In genomic region chr16:50591209-50591608, GRCh38 we compare ENCODE assay signal across 27 cellular contexts. TPM values are rescaled to one million over a fixed set of nuclear protein-coding genes. Genes with fewer than 3 reads are reported as not detected.
DNase-seq lines count a peak whose midpoint lies in the region; ATAC-seq and TF ChIP-seq lines count a peak whose summit lies in the region.
"Had no signal": no experiment of that assay in that cellular context is flagged by ENCODE, and none has a peak within 500 bp of the region (broad histone marks: within the 10 kb centered on the region; RNA-seq: fewer than 3 reads in every experiment).

No MANE protein-coding gene starts in this region.

- H3K9me3 ChIP-seq in esophagus squamous epithelium: no peaks in the 10 kb centered on the region
- no peaks in the 10 kb centered on the region for H3K9me3 ChIP-seq in transverse colon
- H3K9me3 ChIP-seq: SJSA1 had no signal

- peaks cover 6% of the 10 kb centered on the region for H3K36me3 Mint-ChIP-seq in activated CD4-positive, alpha-beta T cell treated with anti-CD3 and anti-CD28 coated beads, Interleukin-2, amount 10 ng/mL, durations not matched to agents 7 days and 5 days (ENCODE audit: low read depth)
- peaks cover 22% of the 10 kb centered on the region for H3K36me3 Mint-ChIP-seq in nephron progenitor cell (ENCODE audit: low read depth)
- H3K36me3 Mint-ChIP-seq: T-cell had no signal

- no peaks in the 10 kb centered on the region for H3K36me3 ChIP-seq in esophagus squamous epithelium
- H3K36me3 ChIP-seq in transverse colon: no peaks in the 10 kb centered on the region
- H3K36me3 ChIP-seq: SJSA1 had no signal

- H3K4me3 ChIP-seq in esophagus squamous epithelium: no peak overlapping the region
- no peak overlapping the region for H3K4me3 ChIP-seq in transverse colon
- H3K4me3 ChIP-seq: SJSA1, skin epidermis had no signal

- H3K4me1 Mint-ChIP-seq in activated CD4-positive, alpha-beta T cell treated with anti-CD3 and anti-CD28 coated beads, Interleukin-2, amount 10 ng/mL, durations not matched to agents 7 days and 5 days: peaks cover 18% of the 10 kb centered on the region
- H3K4me1 Mint-ChIP-seq in nephron progenitor cell: peaks cover 48% of the 10 kb centered on the region

- TF ChIP-seq CTCF in esophagus squamous epithelium (IDR thresholded peaks at IDR 0.05) (no peak), nephron progenitor cell (IDR thresholded peaks at IDR 0.05) (no peak), transverse colon (IDR thresholded peaks at IDR 0.05) (no peak)

- no peak for DNase-seq in activated CD4-positive, alpha-beta T cell treated with anti-CD3 and anti-CD28 coated beads, Interleukin-2, amount 10 ng/mL, durations not matched to agents 7 days and 5 days
- no peak for DNase-seq in activated CD4-positive, alpha-beta T cell treated with anti-CD3 and anti-CD28 coated beads for 1 hour
- no peak for DNase-seq in esophagus squamous epithelium (lab: John Stamatoyannopoulos, UW)
- no peak for DNase-seq in nephron progenitor cell
- no peak for DNase-seq in transverse colon
- no peak for DNase-seq in NCI-H1105 (lab: John Stamatoyannopoulos, UW)
- DNase-seq: activated CD4-positive, alpha-beta memory T cell treated with anti-CD3 and anti-CD28 coated beads, Interleukin-2, amount 10 ng/mL, durations not matched to agents 7 days and 5 days; activated CD8-positive, alpha-beta memory T cell treated with anti-CD3 and anti-CD28 coated beads, Interleukin-2, amount 50 U/mL, for 48 hours; activated naive CD8-positive, alpha-beta T cell treated with anti-CD3 and anti-CD28 coated beads for 36 hours; effector memory CD4-positive, alpha-beta T cell; erythroblast; foreskin fibroblast; HCEC 1CT; KBM-7; NCI-H1417; NCI-H2081 treated with DMSO at 0.1 percent for 48 hours; NCI-H345; NCI-H748 treated with DMSO at 0.1 percent for 48 hours; T-cell had no signal

- TF ChIP-seq EP300 in transverse colon (IDR thresholded peaks at IDR 0.05; ENCODE audit: low read depth): no peak

- TF ChIP-seq POLR2A in esophagus squamous epithelium (IDR thresholded peaks at IDR 0.05): no peak
- no peak for TF ChIP-seq POLR2A in transverse colon (IDR thresholded peaks at IDR 0.05)

- H3K4me1 ChIP-seq in esophagus squamous epithelium: peaks cover 11 to 52% (median 23%) of the 10 kb centered on the region in 3 donors
- H3K4me1 ChIP-seq in transverse colon: peaks cover 0 to 16% (median 10%) of the 10 kb centered on the region in 4 donors
- H3K4me1 ChIP-seq: SJSA1 had no signal

- POLR2A ChIA-PET in activated CD4-positive, alpha-beta T cell treated with anti-CD3 and anti-CD28 coated beads, Interleukin-2, amount 10 ng/mL, durations not matched to agents 7 days and 5 days (lab: Charles Lee): no interaction called here

- CTCF ChIA-PET in activated CD4-positive, alpha-beta T cell treated with anti-CD3 and anti-CD28 coated beads, Interleukin-2, amount 10 ng/mL, durations not matched to agents 7 days and 5 days (lab: Charles Lee): interaction anchor here (1.4 to 2.0 kb wide), 2 partner anchors 12 to 17 kb away, joined by 3 to 5 read pairs; no protein-coding TSS in a partner anchor

- H3K27ac ChIP-seq in esophagus squamous epithelium (peak overlapping the region in 3 of 4 donors; percentile 44 to 66 (median 53)), transverse colon (peak overlapping the region; percentile 30 to 73 (median 63))
- H3K27ac ChIP-seq: 22Rv1, SJSA1 had no signal

- H3K9me3 Mint-ChIP-seq in activated CD4-positive, alpha-beta T cell treated with anti-CD3 and anti-CD28 coated beads, Interleukin-2, amount 10 ng/mL, durations not matched to agents 7 days and 5 days: peaks cover 6% of the 10 kb centered on the region
- H3K9me3 Mint-ChIP-seq in nephron progenitor cell: no peaks in the 10 kb centered on the region
- H3K9me3 Mint-ChIP-seq: activated CD4-positive, alpha-beta memory T cell treated with anti-CD3 and anti-CD28 coated beads, Interleukin-2, amount 10 ng/mL, durations not matched to agents 7 days and 5 days had no signal

- no peak overlapping the region for H3K4me3 Mint-ChIP-seq in activated CD4-positive, alpha-beta T cell treated with anti-CD3 and anti-CD28 coated beads, Interleukin-2, amount 10 ng/mL, durations not matched to agents 7 days and 5 days
- H3K4me3 Mint-ChIP-seq in nephron progenitor cell: no peak overlapping the region
- H3K4me3 Mint-ChIP-seq: activated CD4-positive, alpha-beta memory T cell treated with anti-CD3 and anti-CD28 coated beads, Interleukin-2, amount 10 ng/mL, durations not matched to agents 7 days and 5 days; activated naive CD8-positive, alpha-beta T cell treated with anti-CD3 and anti-CD28 coated beads for 36 hours; memory B cell had no signal

- intact Hi-C loops in esophagus squamous epithelium (cut with DNase I) (no loop called here), transverse colon (cut with DNase I; ENCODE audit: low total_unique reads) (no loop called here)

- no peaks in the 10 kb centered on the region for H3K27me3 ChIP-seq in esophagus squamous epithelium
- no peaks in the 10 kb centered on the region for H3K27me3 ChIP-seq in transverse colon
- H3K27me3 ChIP-seq: SJSA1 had no signal

- in situ Hi-C loops in transverse colon (cut with MboI; ENCODE audit: low pct_ligation_motif_present in 1 of 4, low pct_unique_long_range_greater_than_20kb in 1 of 4, low sequenced_read_pairs in 3 of 4): no loop called here

- H3K27me3 Mint-ChIP-seq in activated CD4-positive, alpha-beta T cell treated with anti-CD3 and anti-CD28 coated beads, Interleukin-2, amount 10 ng/mL, durations not matched to agents 7 days and 5 days: no peaks in the 10 kb centered on the region
- no peaks in the 10 kb centered on the region for H3K27me3 Mint-ChIP-seq in nephron progenitor cell (ENCODE audit: low read depth, poor library complexity)
- H3K27me3 Mint-ChIP-seq: activated CD4-positive, alpha-beta memory T cell treated with anti-CD3 and anti-CD28 coated beads, Interleukin-2, amount 10 ng/mL, durations not matched to agents 7 days and 5 days; activated naive CD8-positive, alpha-beta T cell treated with anti-CD3 and anti-CD28 coated beads for 36 hours; memory B cell; T-cell had no signal

- ATAC-seq in HG02678 (IDR thresholded peaks at IDR 0.05; ENCODE audit: unreplicated experiment): no peak
- ATAC-seq in GM21447 (IDR thresholded peaks at IDR 0.05; ENCODE audit: unreplicated experiment): no peak
- ATAC-seq: activated CD4-positive, CD25-positive, alpha-beta regulatory T cell treated with anti-CD3 and anti-CD28 coated beads, Interleukin-2, amount 50 U/mL, for 24 hours; T-cell had no signal

- H3K27ac Mint-ChIP-seq in activated CD4-positive, alpha-beta T cell treated with anti-CD3 and anti-CD28 coated beads, Interleukin-2, amount 10 ng/mL, durations not matched to agents 7 days and 5 days: peak overlapping the region; percentile 27
- H3K27ac Mint-ChIP-seq in nephron progenitor cell: peak overlapping the region; percentile 93
- H3K27ac Mint-ChIP-seq: activated CD4-positive, alpha-beta memory T cell treated with anti-CD3 and anti-CD28 coated beads, Interleukin-2, amount 10 ng/mL, durations not matched to agents 7 days and 5 days; activated naive CD8-positive, alpha-beta T cell treated with anti-CD3 and anti-CD28 coated beads for 36 hours; activated T-helper 2 cell treated with anti-CD3 and anti-CD28 coated beads, Interferon-gamma antibody, Interleukin-2, Interleukin-4, amounts not matched to agents 10 μg/mL and 5 μg/mL and 100 μg/mL, durations not matched to agents 14 hours and 24 hours and 36 hours; memory B cell had no signal

- 92 to 100% methylated on average over 4 to 5 of the region's 6 CpGs for WGBS in esophagus squamous epithelium, 2 donors
- WGBS in transverse colon (ENCODE audit: low coverage in 1 of 2), 2 donors: 90% methylated on average over 6 of the region's 6 CpGs; no CpG with 5 or more reads in 1 of the 2 donors

RNA-seq across cellular contexts. Expression of gene NKD1, which starts 43.0 kb away (rescaled TPM):
- 1 to 10 TPM in 1 of 2 experiments, under 1 TPM in 1; 0.81 to 1.3 TPM for total RNA-seq in activated CD4-positive, alpha-beta T cell treated with anti-CD3 and anti-CD28 coated beads, Interleukin-2, amount 10 ng/mL, durations not matched to agents 7 days and 5 days
- total RNA-seq in esophagus squamous epithelium (10 to 100 TPM in 1 of 4 donors, 1 to 10 TPM in 3; 1.1 to 10.5 (median 3.1) TPM), transverse colon (10 to 100 TPM in 1 of 4 donors, 1 to 10 TPM in 3; 1.7 to 98.1 (median 2.5) TPM)
